ENCODE assay signal across 33 cellular contexts in genomic region chr3:97297032-97297431, GRCh38.
"Had no signal": no experiment of that assay in that cellular context is flagged by ENCODE, and none has a peak within 500 bp of the region (broad histone marks: within the 10 kb centered on the region; RNA-seq: fewer than 3 reads in every experiment).

No MANE protein-coding gene starts in this region.

- H3K27ac Mint-ChIP-seq: activated CD4-positive, alpha-beta memory T cell treated with anti-CD3 and anti-CD28 coated beads, Interleukin-2, amount 10 ng/mL, durations not matched to agents 7 days and 5 days; activated CD4-positive, alpha-beta T cell treated with anti-CD3 and anti-CD28 coated beads for 36 hours; activated CD4-positive, alpha-beta T cell treated with anti-CD3 and anti-CD28 coated beads, Interleukin-2, amount 10 ng/mL, durations not matched to agents 24 days and 14 days; activated naive CD4-positive, alpha-beta T cell treated with anti-CD3 and anti-CD28 coated beads, Interleukin-2, amount 10 ng/mL, durations not matched to agents 7 days and 5 days; activated naive CD4-positive, alpha-beta T cell treated with anti-CD3 and anti-CD28 coated beads, Interleukin-2, amount 50 U/mL, for 72 hours; activated naive CD8-positive, alpha-beta T cell treated with anti-CD3 and anti-CD28 coated beads, Interleukin-2, amount 10 ng/mL, durations not matched to agents 7 days and 5 days; activated T-cell treated with anti-CD3 and anti-CD28 coated beads, Interleukin-2, amount 50 U/mL, for 24 hours; activated T-cell treated with anti-CD3 and anti-CD28 coated beads, Interleukin-2, amount 50 U/mL, for 72 hours; brain; dendritic cell treated with granulocyte-macrophage colony-stimulating factor and Interleukin-4, amounts not matched to agents 40 ng/mL and 50 ng/mL, for 4 days; endodermal cell; T-cell; T-helper 1 cell treated with Interleukin-12 subunit alpha and Interleukin-12 subunit beta and Interleukin-4 antibody, amounts not matched to agents 30 μg/mL and 1 μg/mL, for 36 hours; T-helper 2 cell treated with Interferon-gamma antibody and Interleukin-4, amounts not matched to agents 5 μg/mL and 100 μg/mL, for 36 hours had no signal

- H3K4me1 ChIP-seq: ascending aorta, breast epithelium, heart left ventricle had no signal

- ATAC-seq: activated CD4-positive, alpha-beta T cell treated with anti-CD3 and anti-CD28 coated beads for 36 hours; activated naive CD4-positive, alpha-beta T cell treated with anti-CD3 and anti-CD28 coated beads, Interleukin-2, amount 50 U/mL, for 72 hours; activated T-cell treated with anti-CD3 and anti-CD28 coated beads, Interleukin-2, amount 50 U/mL, for 72 hours; esophagus mucosa; heart left ventricle; T-cell had no signal

- H3K36me3 ChIP-seq: ascending aorta, breast epithelium, cardiac muscle cell, heart left ventricle had no signal

- FAIRE-seq: frontal cortex had no signal

- H3K4me1 Mint-ChIP-seq: activated CD4-positive, alpha-beta memory T cell treated with anti-CD3 and anti-CD28 coated beads, Interleukin-2, amount 10 ng/mL, durations not matched to agents 7 days and 5 days; activated CD4-positive, alpha-beta T cell treated with anti-CD3 and anti-CD28 coated beads for 36 hours; activated CD4-positive, alpha-beta T cell treated with anti-CD3 and anti-CD28 coated beads, Interleukin-2, amount 10 ng/mL, durations not matched to agents 24 days and 14 days; activated naive CD4-positive, alpha-beta T cell treated with anti-CD3 and anti-CD28 coated beads, Interleukin-2, amount 10 ng/mL, durations not matched to agents 7 days and 5 days; activated naive CD8-positive, alpha-beta T cell treated with anti-CD3 and anti-CD28 coated beads, Interleukin-2, amount 10 ng/mL, durations not matched to agents 7 days and 5 days; brain; T-cell had no signal

- H3K9me3 ChIP-seq: ascending aorta had no signal

- H3K27ac ChIP-seq: ascending aorta, breast epithelium, cardiac muscle cell, coronary artery, dorsolateral prefrontal cortex, heart left ventricle had no signal

- H3K27me3 Mint-ChIP-seq: activated CD4-positive, alpha-beta memory T cell treated with anti-CD3 and anti-CD28 coated beads, Interleukin-2, amount 10 ng/mL, durations not matched to agents 7 days and 5 days; activated CD4-positive, alpha-beta T cell treated with anti-CD3 and anti-CD28 coated beads for 36 hours; activated CD4-positive, alpha-beta T cell treated with anti-CD3 and anti-CD28 coated beads, Interleukin-2, amount 10 ng/mL, durations not matched to agents 24 days and 14 days; activated naive CD4-positive, alpha-beta T cell treated with anti-CD3 and anti-CD28 coated beads, Interleukin-2, amount 10 ng/mL, durations not matched to agents 7 days and 5 days; activated naive CD8-positive, alpha-beta T cell treated with anti-CD3 and anti-CD28 coated beads, Interleukin-2, amount 10 ng/mL, durations not matched to agents 7 days and 5 days; activated T-cell treated with anti-CD3 and anti-CD28 coated beads, Interleukin-2, amount 50 U/mL, for 24 hours; brain; dendritic cell treated with granulocyte-macrophage colony-stimulating factor and Interleukin-4, amounts not matched to agents 40 ng/mL and 50 ng/mL, for 4 days; T-cell had no signal

- H3K36me3 Mint-ChIP-seq: activated naive CD4-positive, alpha-beta T cell treated with anti-CD3 and anti-CD28 coated beads, Interleukin-2, amount 10 ng/mL, durations not matched to agents 7 days and 5 days; activated naive CD4-positive, alpha-beta T cell treated with anti-CD3 and anti-CD28 coated beads, Interleukin-2, amount 50 U/mL, for 72 hours; activated naive CD8-positive, alpha-beta T cell treated with anti-CD3 and anti-CD28 coated beads, Interleukin-2, amount 10 ng/mL, durations not matched to agents 7 days and 5 days; brain; T-cell had no signal

- H3K4me3 ChIP-seq: ascending aorta, breast epithelium, cardiac muscle cell, coronary artery, dorsolateral prefrontal cortex, heart left ventricle had no signal

- H3K4me3 Mint-ChIP-seq: activated CD4-positive, alpha-beta memory T cell treated with anti-CD3 and anti-CD28 coated beads, Interleukin-2, amount 10 ng/mL, durations not matched to agents 7 days and 5 days; activated CD4-positive, alpha-beta T cell treated with anti-CD3 and anti-CD28 coated beads for 36 hours; activated CD4-positive, alpha-beta T cell treated with anti-CD3 and anti-CD28 coated beads, Interleukin-2, amount 10 ng/mL, durations not matched to agents 24 days and 14 days; activated naive CD4-positive, alpha-beta T cell treated with anti-CD3 and anti-CD28 coated beads, Interleukin-2, amount 10 ng/mL, durations not matched to agents 7 days and 5 days; activated naive CD8-positive, alpha-beta T cell treated with anti-CD3 and anti-CD28 coated beads, Interleukin-2, amount 10 ng/mL, durations not matched to agents 7 days and 5 days; activated T-cell treated with anti-CD3 and anti-CD28 coated beads, Interleukin-2, amount 50 U/mL, for 24 hours; activated T-cell treated with anti-CD3 and anti-CD28 coated beads, Interleukin-2, amount 50 U/mL, for 72 hours; brain; dendritic cell treated with granulocyte-macrophage colony-stimulating factor and Interleukin-4, amounts not matched to agents 40 ng/mL and 50 ng/mL, for 4 days; endodermal cell; T-cell; T-helper 1 cell treated with Interleukin-12 subunit alpha and Interleukin-12 subunit beta and Interleukin-4 antibody, amounts not matched to agents 30 μg/mL and 1 μg/mL, for 36 hours; T-helper 2 cell treated with Interferon-gamma antibody and Interleukin-4, amounts not matched to agents 5 μg/mL and 100 μg/mL, for 36 hours had no signal

- H3K27me3 ChIP-seq: ascending aorta, breast epithelium, cardiac muscle cell, dorsolateral prefrontal cortex, heart left ventricle had no signal

- DNase-seq: activated CD4-positive, alpha-beta memory T cell treated with anti-CD3 and anti-CD28 coated beads, Interleukin-2, amount 10 ng/mL, durations not matched to agents 7 days and 5 days; activated CD4-positive, alpha-beta T cell treated with anti-CD3 and anti-CD28 coated beads for 36 hours; activated CD4-positive, alpha-beta T cell treated with anti-CD3 and anti-CD28 coated beads, Interleukin-2, amount 10 ng/mL, durations not matched to agents 24 days and 14 days; activated CD4-positive, alpha-beta T cell treated with anti-CD3 and anti-CD28 coated beads, Interleukin-2, amount 50 U/mL, for 4 hours; activated CD4-positive, CD25-positive, alpha-beta regulatory T cell; activated CD4-positive, CD25-positive, alpha-beta regulatory T cell treated with anti-CD3 and anti-CD28 coated beads, Interleukin-2, amount 50 U/mL, for 72 hours; activated CD8-positive, alpha-beta memory T cell treated with anti-CD3 and anti-CD28 coated beads, Interleukin-2, amount 50 U/mL, for 48 hours; activated gamma-delta T cell; activated naive CD4-positive, alpha-beta T cell; activated naive CD4-positive, alpha-beta T cell treated with anti-CD3 and anti-CD28 coated beads, Interleukin-2, amount 10 ng/mL, durations not matched to agents 7 days and 5 days; activated naive CD8-positive, alpha-beta T cell treated with anti-CD3 and anti-CD28 coated beads, Interleukin-2, amount 10 ng/mL, durations not matched to agents 7 days and 5 days; activated T-cell treated with anti-CD3 and anti-CD28 coated beads for 4 hours; activated T-cell treated with anti-CD3 and anti-CD28 coated beads, Interleukin-2, amount 50 U/mL, for 24 hours; activated T-cell treated with anti-CD3 and anti-CD28 coated beads, Interleukin-2, amount 50 U/mL, for 72 hours; central memory CD4-positive, alpha-beta T cell; dorsolateral prefrontal cortex; effector memory CD4-positive, alpha-beta T cell; endodermal cell; foreskin fibroblast; heart left ventricle; T-cell; T1000 had no signal
